15 cellular contexts compared by ENCODE assay signal in the genomic region with DNA sequence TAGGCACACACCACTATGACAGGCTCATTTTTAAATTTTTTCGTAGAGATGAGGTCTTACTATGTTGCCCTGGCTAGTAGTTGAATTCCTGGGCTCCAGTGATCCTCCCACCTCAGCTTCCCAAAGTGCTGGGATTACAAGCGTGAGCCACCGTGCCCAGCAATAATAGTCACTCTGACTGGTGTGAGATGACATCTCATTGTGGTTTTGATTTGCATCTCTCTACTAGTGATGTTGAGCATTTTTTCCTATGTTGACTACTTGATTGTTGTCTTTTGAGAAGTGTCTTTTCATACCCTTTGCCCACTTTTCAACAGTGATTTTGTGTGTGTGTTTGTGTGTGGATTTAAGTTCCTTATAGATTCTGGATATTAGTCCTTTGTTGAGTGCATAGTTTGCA. TPM values are rescaled to one million over a fixed set of nuclear protein-coding genes. Genes with fewer than 3 reads are reported as not detected.
DNase-seq lines count a peak whose midpoint lies in the region; ATAC-seq and TF ChIP-seq lines count a peak whose summit lies in the region.
"Had no signal": no experiment of that assay in that cellular context is flagged by ENCODE, and none has a peak within 500 bp of the region (broad histone marks: within the 10 kb centered on the region; RNA-seq: fewer than 3 reads in every experiment).

No MANE protein-coding gene starts in this region.

- no peaks in the 10 kb centered on the region for H3K9me3 ChIP-seq in RWPE2 (ENCODE audit: severe bottlenecking)
- H3K9me3 ChIP-seq: Caco-2, colonic mucosa, prostate gland had no signal

- peaks cover 5% of the 10 kb centered on the region for H3K79me1 ChIP-seq in mesendoderm (ENCODE audit: low read length)

- WGBS in mesendoderm (ENCODE audit: extremely low coverage, insufficient coverage, low lambda C conversion rate), result no CpG with 5 or more reads among the region's 3 CpGs

- no peak overlapping the region for H4K8ac ChIP-seq in mesendoderm (ENCODE audit: low read depth, low read length)

- peaks cover 16 to 36% of the 10 kb centered on the region in 2 donors for H3K36me3 Mint-ChIP-seq in activated T-cell treated with anti-CD3 and anti-CD28 coated beads, Interleukin-2, amount 50 U/mL, for 72 hours (ENCODE audit: insufficient read depth in 2 of 2)
- H3K36me3 Mint-ChIP-seq in stimulated activated effector memory CD8-positive, alpha-beta T cell treated with anti-CD3 and anti-CD28 coated beads, Interleukin-12 subunit alpha, Interleukin-12 subunit beta, amount 100 ng/mL, for 72 hours, result peaks cover 100% of the 10 kb centered on the region

- H3K18ac ChIP-seq in mesendoderm (ENCODE audit: low read length), result no peak overlapping the region

- no peak overlapping the region for H2BK15ac ChIP-seq in mesendoderm (replicated peaks; ENCODE audit: low read depth)

- H3K4me1 Mint-ChIP-seq in activated T-cell treated with anti-CD3 and anti-CD28 coated beads, Interleukin-2, amount 50 U/mL, for 72 hours (ENCODE audit: low read depth), result peaks cover 58% of the 10 kb centered on the region
- H3K4me1 Mint-ChIP-seq in stimulated activated effector memory CD8-positive, alpha-beta T cell treated with anti-CD3 and anti-CD28 coated beads, Interleukin-12 subunit alpha, Interleukin-12 subunit beta, amount 100 ng/mL, for 72 hours, result peaks cover 52% of the 10 kb centered on the region

- DNase-seq in activated T-cell treated with anti-CD3 and anti-CD28 coated beads, Interleukin-2, amount 50 U/mL, for 72 hours, result peak in 1 of 2 donors; percentile 8
- DNase-seq in activated T-cell treated with anti-CD3 and anti-CD28 coated beads for 4 hours (no peak), RWPE2 (ENCODE audit: low spot score) (no peak), epithelial cell of esophagus (ENCODE audit: low read depth) (peak; percentile 42), mesendoderm (no peak), DMS79 (lab: John Stamatoyannopoulos, UW) (no peak)
- no peak for DNase-seq in stimulated activated effector memory CD8-positive, alpha-beta T cell treated with anti-CD3 and anti-CD28 coated beads, Interleukin-12 subunit alpha, Interleukin-12 subunit beta, amount 100 ng/mL, for 72 hours (ENCODE audit: low spot score in 2 of 2)
- DNase-seq: anterior cingulate cortex, Caco-2, colonic mucosa, GOT3, NCI-H2029 had no signal

- H4K5ac ChIP-seq in mesendoderm (ENCODE audit: low read length), result no peak overlapping the region

- TF ChIP-seq CTCF in RWPE2 (IDR thresholded peaks at IDR 0.05; ENCODE audit: poor library complexity, severe bottlenecking), result no peak
- no peak for TF ChIP-seq CTCF in epithelial cell of esophagus (IDR thresholded peaks at IDR 0.05; ENCODE audit: insufficient read depth, low read depth, low read length, missing control alignments)

- H3K4me1 ChIP-seq in RWPE2 (ENCODE audit: insufficient read depth, poor library complexity, severe bottlenecking) (peaks cover 83% of the 10 kb centered on the region), mesendoderm (ENCODE audit: control insufficient read depth, low read depth, low read length) (no peaks in the 10 kb centered on the region)
- H3K4me1 ChIP-seq: Caco-2, colonic mucosa, prostate gland had no signal

- H2AK5ac ChIP-seq in mesendoderm (ENCODE audit: low read length), result no peak overlapping the region

- no peak overlapping the region for H3K9ac ChIP-seq in mesendoderm (ENCODE audit: low read length)

- H3K56ac ChIP-seq in mesendoderm (ENCODE audit: low read length), result no peak overlapping the region

- peak; percentile 36 to 80 for ATAC-seq in activated T-cell treated with anti-CD3 and anti-CD28 coated beads, Interleukin-2, amount 50 U/mL, for 72 hours (replicated peaks in 1 of 2)
- ATAC-seq in RWPE2 (ENCODE audit: low read depth), result no peak
- ATAC-seq in stimulated activated effector memory CD8-positive, alpha-beta T cell treated with anti-CD3 and anti-CD28 coated beads, Interleukin-12 subunit alpha, Interleukin-12 subunit beta, amount 100 ng/mL, for 72 hours, result peak; percentile 93
- no peak for ATAC-seq in HG03571 (IDR thresholded peaks at IDR 0.05; ENCODE audit: unreplicated experiment)
- ATAC-seq: esophagus mucosa had no signal

- no peak overlapping the region for H3K4me2 ChIP-seq in mesendoderm (ENCODE audit: low read length)

- H3K4ac ChIP-seq in mesendoderm (ENCODE audit: low read depth, low read length), result no peak overlapping the region

- H2BK5ac ChIP-seq in mesendoderm (ENCODE audit: low read length), result no peak overlapping the region

- H3K79me2 ChIP-seq in mesendoderm (ENCODE audit: control insufficient read depth, insufficient read depth, low read length), result peaks cover 46% of the 10 kb centered on the region

- H3K4me3 ChIP-seq in RWPE2 (ENCODE audit: severe bottlenecking) (no peak overlapping the region), epithelial cell of esophagus (ENCODE audit: low read length) (no peak overlapping the region), mesendoderm (ENCODE audit: low read length) (no peak overlapping the region)
- H3K4me3 ChIP-seq: colonic mucosa, prostate gland had no signal

- H3K27me3 ChIP-seq in RWPE2 (ENCODE audit: insufficient read depth, poor library complexity, severe bottlenecking) (no peaks in the 10 kb centered on the region), mesendoderm (ENCODE audit: insufficient read depth, low read length, poor library complexity) (no peaks in the 10 kb centered on the region)
- H3K27me3 ChIP-seq: colonic mucosa had no signal

- H3K27ac Mint-ChIP-seq in activated T-cell treated with anti-CD3 and anti-CD28 coated beads, Interleukin-2, amount 50 U/mL, for 72 hours, result peak overlapping the region; percentile 62
- peak overlapping the region; percentile 92 for H3K27ac Mint-ChIP-seq in stimulated activated effector memory CD8-positive, alpha-beta T cell treated with anti-CD3 and anti-CD28 coated beads, Interleukin-12 subunit alpha, Interleukin-12 subunit beta, amount 100 ng/mL, for 72 hours

- H3K9me3 Mint-ChIP-seq in activated T-cell treated with anti-CD3 and anti-CD28 coated beads, Interleukin-2, amount 50 U/mL, for 72 hours, result no peaks in the 10 kb centered on the region
- H3K9me3 Mint-ChIP-seq in stimulated activated effector memory CD8-positive, alpha-beta T cell treated with anti-CD3 and anti-CD28 coated beads, Interleukin-12 subunit alpha, Interleukin-12 subunit beta, amount 100 ng/mL, for 72 hours, result no peaks in the 10 kb centered on the region

- H3K4me3 Mint-ChIP-seq in activated T-cell treated with anti-CD3 and anti-CD28 coated beads, Interleukin-2, amount 50 U/mL, for 72 hours, result peak overlapping the region in 1 of 2 donors; percentile 45
- peak overlapping the region; percentile 53 for H3K4me3 Mint-ChIP-seq in stimulated activated effector memory CD8-positive, alpha-beta T cell treated with anti-CD3 and anti-CD28 coated beads, Interleukin-12 subunit alpha, Interleukin-12 subunit beta, amount 100 ng/mL, for 72 hours

- no peak overlapping the region for H3K23ac ChIP-seq in mesendoderm (ENCODE audit: low read length)

- H3K36me3 ChIP-seq in RWPE2 (ENCODE audit: low read depth) (peaks cover 89% of the 10 kb centered on the region), mesendoderm (ENCODE audit: control insufficient read depth, insufficient read depth, low read length) (no peaks in the 10 kb centered on the region)

- H3K27ac ChIP-seq in RWPE2 (ENCODE audit: poor library complexity, severe bottlenecking) (peak overlapping the region; percentile 96), mesendoderm (ENCODE audit: low read depth, low read length) (no peak overlapping the region)
- H3K27ac ChIP-seq: colonic mucosa, prostate gland had no signal

- no peaks in the 10 kb centered on the region for H3K27me3 Mint-ChIP-seq in activated T-cell treated with anti-CD3 and anti-CD28 coated beads, Interleukin-2, amount 50 U/mL, for 72 hours (ENCODE audit: low read depth)

- no peak overlapping the region for H2BK120ac ChIP-seq in mesendoderm (ENCODE audit: low read depth, low read length)

RNA-seq across cellular contexts. Expression of a gene that starts 26.3 kb away (rescaled TPM):
- 100 to 1,000 TPM; 106 to 127 TPM for total RNA-seq in activated T-cell treated with anti-CD3 and anti-CD28 coated beads, Interleukin-2, amount 50 U/mL, for 72 hours
- polyA plus RNA-seq in mesendoderm (2013, experiment 1 of 2), result 127 TPM
- polyA plus RNA-seq in mesendoderm (2013, experiment 2 of 2), result 126 TPM

Comparison
In these comparisons a context has a peak if more than half of its experiments do, and no peak if none do; other contexts are left out.
1. ATAC-seq: peak in activated T-cell treated with anti-CD3 and anti-CD28 coated beads, Interleukin-2, amount 50 U/mL, for 72 hours (2 of 2) and stimulated activated effector memory CD8-positive, alpha-beta T cell treated with anti-CD3 and anti-CD28 coated beads, Interleukin-12 subunit alpha, Interleukin-12 subunit beta, amount 100 ng/mL, for 72 hours (single experiment); none in RWPE2 (single experiment) and HG03571 (single experiment).